ENCODE assay signal across 11 cellular contexts in genomic region chr17:82440377-82440981, GRCh38. TPM values are rescaled to one million over a fixed set of nuclear protein-coding genes. Genes with fewer than 3 reads are reported as not detected.
DNase-seq lines count a peak whose midpoint lies in the region; ATAC-seq and TF ChIP-seq lines count a peak whose summit lies in the region.
"Had no signal": no experiment of that assay in that cellular context is flagged by ENCODE, and none has a peak within 500 bp of the region (broad histone marks: within the 10 kb centered on the region; RNA-seq: fewer than 3 reads in every experiment).

No MANE protein-coding gene starts in this region.

- H3K27ac ChIP-seq in Karpas-422 (ENCODE audit: low read length), result peak overlapping the region; percentile 61
- H3K27ac ChIP-seq in skin epidermis, result peak overlapping the region in 13 of 21 experiments; percentile 1 to 57 (median 29)

- peak; percentile 18 for DNase-seq in SIG-M5 treated with dmso at 0.1 percent for 504 hours (lab: John Stamatoyannopoulos, UW; ENCODE audit: unreplicated experiment)
- DNase-seq in SIG-M5 (lab: John Stamatoyannopoulos, UW), result no peak
- DNase-seq in Karpas-422, result peak; percentile 49
- no peak for DNase-seq in effector memory CD8-positive, alpha-beta T cell
- DNase-seq in osteocyte (ENCODE audit: extremely low spot score, unreplicated experiment), result no peak
- DNase-seq: mammary epithelial cell had no signal

- no peaks in the 10 kb centered on the region for H3K79me2 ChIP-seq in Karpas-422 (ENCODE audit: low read length)

- ATAC-seq in effector memory CD8-positive, alpha-beta T cell (replicated peaks), result peak; percentile 29
- ATAC-seq in HG02973 (IDR thresholded peaks at IDR 0.05; ENCODE audit: unreplicated experiment) (no peak), GM18511 (IDR thresholded peaks at IDR 0.05; ENCODE audit: unreplicated experiment) (no peak)

- H3K9me2 ChIP-seq in Karpas-422 (replicated peaks; ENCODE audit: insufficient read depth, low read length), result no peaks in the 10 kb centered on the region

- no peaks in the 10 kb centered on the region for H3K27me3 ChIP-seq in Karpas-422 (ENCODE audit: low read length)

- H3K9ac ChIP-seq in Karpas-422 (ENCODE audit: low read length), result no peak overlapping the region

- no peak for TF ChIP-seq CTCF in osteocyte (IDR thresholded peaks at IDR 0.05)

- H4K20me1 ChIP-seq in Karpas-422 (ENCODE audit: insufficient read depth, low read depth, low read length), result peaks cover 11% of the 10 kb centered on the region

- H3K4me3 Mint-ChIP-seq in effector memory CD8-positive, alpha-beta T cell, result no peak overlapping the region
- no peak overlapping the region for H3K4me3 Mint-ChIP-seq in osteocyte (ENCODE audit: unreplicated experiment)
- H3K4me3 Mint-ChIP-seq: activated T-helper 1 cell treated with anti-CD3 and anti-CD28 coated beads, Interleukin-12 subunit alpha, Interleukin-12 subunit beta, Interleukin-2, Interleukin-4 antibody, amounts not matched to agents 30 ng/mL and 10 ng/mL and 1 ng/mL, durations not matched to agents 14 hours and 24 hours and 36 hours had no signal

- H3K4me2 ChIP-seq in Karpas-422 (ENCODE audit: low read depth, low read length, poor library complexity, severe bottlenecking), result no peak overlapping the region

- H3K36me3 Mint-ChIP-seq in effector memory CD8-positive, alpha-beta T cell (ENCODE audit: insufficient read depth), result peaks cover 30% of the 10 kb centered on the region
- peaks cover 4% of the 10 kb centered on the region for H3K36me3 Mint-ChIP-seq in osteocyte (ENCODE audit: unreplicated experiment)

- H3K9me3 ChIP-seq in Karpas-422 (ENCODE audit: low read length), result no peaks in the 10 kb centered on the region

- peaks cover 8% of the 10 kb centered on the region for H3K36me3 ChIP-seq in Karpas-422 (ENCODE audit: insufficient read depth, low read length)

- peaks cover 0 to 8% of the 10 kb centered on the region in 2 donors for H3K4me1 Mint-ChIP-seq in effector memory CD8-positive, alpha-beta T cell (ENCODE audit: low read depth in 2 of 2)
- H3K4me1 Mint-ChIP-seq in osteocyte (ENCODE audit: unreplicated experiment), result peaks cover 4% of the 10 kb centered on the region

- peaks cover 6% of the 10 kb centered on the region for H3K4me1 ChIP-seq in Karpas-422 (ENCODE audit: low read length)

- no peaks in the 10 kb centered on the region for H3K9me3 Mint-ChIP-seq in effector memory CD8-positive, alpha-beta T cell
- no peaks in the 10 kb centered on the region for H3K9me3 Mint-ChIP-seq in osteocyte (ENCODE audit: unreplicated experiment)
- H3K9me3 Mint-ChIP-seq: activated T-helper 1 cell treated with anti-CD3 and anti-CD28 coated beads, Interleukin-12 subunit alpha, Interleukin-12 subunit beta, Interleukin-2, Interleukin-4 antibody, amounts not matched to agents 30 ng/mL and 10 ng/mL and 1 ng/mL, durations not matched to agents 14 hours and 24 hours and 36 hours had no signal

- no peaks in the 10 kb centered on the region for H3K27me3 Mint-ChIP-seq in effector memory CD8-positive, alpha-beta T cell
- H3K27me3 Mint-ChIP-seq in osteocyte (ENCODE audit: unreplicated experiment), result no peaks in the 10 kb centered on the region

- H2AFZ ChIP-seq in Karpas-422 (ENCODE audit: low read length), result no peak overlapping the region

- no peak overlapping the region for H3K27ac Mint-ChIP-seq in effector memory CD8-positive, alpha-beta T cell
- H3K27ac Mint-ChIP-seq in osteocyte (ENCODE audit: unreplicated experiment), result no peak overlapping the region
- H3K27ac Mint-ChIP-seq: activated T-helper 1 cell treated with anti-CD3 and anti-CD28 coated beads, Interleukin-12 subunit alpha, Interleukin-12 subunit beta, Interleukin-2, Interleukin-4 antibody, amounts not matched to agents 30 ng/mL and 10 ng/mL and 1 ng/mL, durations not matched to agents 14 hours and 24 hours and 36 hours had no signal

- H3K4me3 ChIP-seq in Karpas-422 (ENCODE audit: low read length) (no peak overlapping the region), skin epidermis (no peak overlapping the region)
- H3K4me3 ChIP-seq: coronary artery had no signal

RNA-seq across cellular contexts. Expression of gene CYBC1, which starts 10.1 kb away (rescaled TPM):
- 92.4 and 147 TPM in 2 replicates for total RNA-seq in Karpas-422 (2014; rRNA removed; shearing (Covaris generic); ENCODE audit: low replicate concordance)
- total RNA-seq in osteocyte, result 69.8 and 78.7 TPM in 2 replicates

RNA-seq across cellular contexts. Expression of gene NARF, which starts 18.1 kb away (rescaled TPM):
- total RNA-seq in Karpas-422 (2014; rRNA removed; shearing (Covaris generic); ENCODE audit: low replicate concordance), result 43.3 and 53.5 TPM in 2 replicates
- 65.7 and 72.8 TPM in 2 replicates for total RNA-seq in osteocyte

RNA-seq across cellular contexts. Expression of gene OGFOD3, which starts 22.1 kb away (rescaled TPM):
- 14.8 and 17.9 TPM in 2 replicates for total RNA-seq in Karpas-422 (2014; rRNA removed; shearing (Covaris generic); ENCODE audit: low replicate concordance)
- total RNA-seq in osteocyte, result 30.7 and 32.8 TPM in 2 replicates

RNA-seq across cellular contexts. Expression of gene HEXD, which starts 22.3 kb away (rescaled TPM):
- 21.7 and 55.7 TPM in 2 replicates for total RNA-seq in Karpas-422 (2014; rRNA removed; shearing (Covaris generic); ENCODE audit: low replicate concordance)
- 21.9 and 26.5 TPM in 2 replicates for total RNA-seq in osteocyte

Comparison
In these comparisons a context has a peak if more than half of its experiments do, and no peak if none do; other contexts are left out.
1. DNase-seq: peak in SIG-M5 treated with dmso at 0.1 percent for 504 hours (single experiment) and Karpas-422 (single experiment); none in SIG-M5 (single experiment), effector memory CD8-positive, alpha-beta T cell (0 of 3) and osteocyte (single experiment).